ENCODE assay signal across 7 cellular contexts in genomic region chr10:110610308-110610774, GRCh38. TPM values are rescaled to one million over a fixed set of nuclear protein-coding genes. Genes with fewer than 3 reads are reported as not detected.
DNase-seq lines count a peak whose midpoint lies in the region; ATAC-seq, FAIRE-seq and TF ChIP-seq lines count a peak whose summit lies in the region.

No MANE protein-coding gene starts in this region.

- no peaks in the 10 kb centered on the region for H3K27me3 ChIP-seq in parathyroid adenoma (ENCODE audit: control insufficient read depth, insufficient read depth, low read length)

- peak; percentile 84 for TF ChIP-seq CTCF in GM12865 (IDR thresholded peaks at IDR 0.05; ENCODE audit: insufficient read depth, low read depth, low read length, missing control alignments)
- peak; percentile 75 for TF ChIP-seq CTCF in glutamatergic neuron (IDR thresholded peaks at IDR 0.05; ENCODE audit: partially characterized antibody, unreplicated experiment)
- TF ChIP-seq CTCF in parathyroid adenoma (IDR thresholded peaks at IDR 0.05) = peak; percentile 90

- in situ Hi-C loops in KBM-7 (cut with MboI; ENCODE audit: low pct_unique_long_range_greater_than_20kb, low sequenced_read_pairs) = no loop called here

- H3K79me2 ChIP-seq in parathyroid adenoma = no peaks in the 10 kb centered on the region

- no peak overlapping the region for H3K4me2 ChIP-seq in parathyroid adenoma (ENCODE audit: low read length)

- no peaks in the 10 kb centered on the region for H3K36me3 ChIP-seq in parathyroid adenoma (ENCODE audit: control insufficient read depth, insufficient read depth, low read length)

- peak; percentile 71 for DNase-seq in GM12865 (ENCODE audit: low read depth)
- peak; percentile 79 for DNase-seq in KBM-7
- peak; percentile 57 for DNase-seq in RCC 7860 (ENCODE audit: low spot score)
- DNase-seq in activated naive CD4-positive, alpha-beta T cell treated with anti-CD3 and anti-CD28 coated beads, Interleukin-2, amount 10 ng/mL, durations not matched to agents 7 days and 5 days = peak; percentile 68
- peak; percentile 41 for DNase-seq in glutamatergic neuron

- H3K4me3 Mint-ChIP-seq in activated naive CD4-positive, alpha-beta T cell treated with anti-CD3 and anti-CD28 coated beads, Interleukin-2, amount 10 ng/mL, durations not matched to agents 7 days and 5 days = no peak overlapping the region
- no peak overlapping the region for H3K4me3 Mint-ChIP-seq in glutamatergic neuron (ENCODE audit: unreplicated experiment)

- no peak overlapping the region for H3K9ac ChIP-seq in parathyroid adenoma

- H3K4me3 ChIP-seq in GM12865 (ENCODE audit: low read depth, low read length) (no peak overlapping the region), parathyroid adenoma (ENCODE audit: low read depth, low read length) (no peak overlapping the region)

- no peak overlapping the region for H2AFZ ChIP-seq in parathyroid adenoma

- ATAC-seq in GM18861 (IDR thresholded peaks at IDR 0.05; ENCODE audit: unreplicated experiment) = no peak

- H3K27ac Mint-ChIP-seq in activated naive CD4-positive, alpha-beta T cell treated with anti-CD3 and anti-CD28 coated beads, Interleukin-2, amount 10 ng/mL, durations not matched to agents 7 days and 5 days = no peak overlapping the region
- peak overlapping the region; percentile 30 for H3K27ac Mint-ChIP-seq in glutamatergic neuron (ENCODE audit: unreplicated experiment)

- H3K4me1 Mint-ChIP-seq in activated naive CD4-positive, alpha-beta T cell treated with anti-CD3 and anti-CD28 coated beads, Interleukin-2, amount 10 ng/mL, durations not matched to agents 7 days and 5 days = peaks cover 18% of the 10 kb centered on the region
- H3K4me1 Mint-ChIP-seq in glutamatergic neuron (ENCODE audit: low read depth, unreplicated experiment) = peaks cover 23% of the 10 kb centered on the region

- H3K9me3 Mint-ChIP-seq in activated naive CD4-positive, alpha-beta T cell treated with anti-CD3 and anti-CD28 coated beads, Interleukin-2, amount 10 ng/mL, durations not matched to agents 7 days and 5 days = no peaks in the 10 kb centered on the region
- H3K9me3 Mint-ChIP-seq in glutamatergic neuron (ENCODE audit: unreplicated experiment) = no peaks in the 10 kb centered on the region

- CTCF ChIA-PET in activated naive CD4-positive, alpha-beta T cell treated with anti-CD3 and anti-CD28 coated beads, Interleukin-2, amount 10 ng/mL, durations not matched to agents 7 days and 5 days (lab: Charles Lee) = interaction anchor here (0.8 to 4.9 kb wide), 20 partner anchors 12 to 989 kb away, joined by 3 to 32 read pairs (median 4); partner anchors contain the start of gene SMNDC1

- H3K4me1 ChIP-seq in parathyroid adenoma = no peaks in the 10 kb centered on the region

- peak; percentile 45 for FAIRE-seq in RCC 7860 (lab: Jason Lieb, UNC)

- H3K36me3 Mint-ChIP-seq in activated naive CD4-positive, alpha-beta T cell treated with anti-CD3 and anti-CD28 coated beads, Interleukin-2, amount 10 ng/mL, durations not matched to agents 7 days and 5 days = peaks cover 5% of the 10 kb centered on the region
- H3K36me3 Mint-ChIP-seq in glutamatergic neuron (ENCODE audit: unreplicated experiment) = no peaks in the 10 kb centered on the region

- H3K27me3 Mint-ChIP-seq in activated naive CD4-positive, alpha-beta T cell treated with anti-CD3 and anti-CD28 coated beads, Interleukin-2, amount 10 ng/mL, durations not matched to agents 7 days and 5 days = peaks cover 1% of the 10 kb centered on the region
- H3K27me3 Mint-ChIP-seq in glutamatergic neuron (ENCODE audit: unreplicated experiment) = peaks cover 3% of the 10 kb centered on the region

- H3K9me3 ChIP-seq in parathyroid adenoma (ENCODE audit: control insufficient read depth, low read length) = no peaks in the 10 kb centered on the region

- no peak overlapping the region for H3K27ac ChIP-seq in parathyroid adenoma

RNA-seq across cellular contexts. Expression of gene RBM20, which starts 33.8 kb away (rescaled TPM):
- total RNA-seq in glutamatergic neuron (ENCODE audit: unreplicated experiment) = 5.8 TPM

RNA-seq across cellular contexts. Expression of gene SMC3, which starts 42.8 kb away (rescaled TPM):
- 53.6 TPM for total RNA-seq in glutamatergic neuron (ENCODE audit: unreplicated experiment)
